Comparison of ENCODE assay signal across 1 cellular context in the genomic region with DNA sequence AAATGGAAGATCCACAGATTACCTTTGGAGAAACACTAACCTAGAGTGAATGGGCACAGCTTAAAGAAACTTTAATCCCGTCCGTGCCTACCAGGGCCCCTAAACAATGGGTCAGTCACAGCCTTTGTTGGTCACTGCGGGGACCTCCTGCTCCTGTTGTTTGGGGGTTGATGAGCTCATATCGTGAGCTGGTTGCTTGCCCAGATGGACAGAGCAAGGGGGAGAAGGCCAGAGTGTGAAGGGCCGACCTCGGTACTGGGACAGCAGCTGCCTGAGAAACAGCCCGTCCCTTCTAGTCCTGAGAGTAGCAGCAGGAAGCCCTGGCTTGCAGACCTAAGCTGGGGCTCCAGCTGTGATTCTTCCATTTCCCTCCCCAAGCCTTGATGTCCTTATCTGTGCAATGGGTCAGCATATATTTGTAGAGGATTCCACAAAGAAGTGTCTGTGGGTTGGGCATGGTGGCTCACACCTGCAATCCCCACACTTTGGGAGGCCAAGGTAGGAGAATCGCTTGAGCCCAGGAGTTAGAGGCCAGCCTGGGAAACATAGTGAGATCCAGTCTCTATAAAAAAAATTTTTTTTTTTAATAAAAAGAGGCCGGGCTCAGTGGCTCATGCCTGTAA.
TF ChIP-seq lines count a peak whose summit lies in the region.

No MANE protein-coding gene starts in this region.

TF ChIP-seq in HepG2, 621 proteins besides CTCF, POLR2A, EP300 and RAD21 (continued from another document):
- peak; percentile 42; the same call in 1 of the 2 replicates for TF ChIP-seq ZNF629 (CRISPR knock-in tag; conservative IDR thresholded peaks at IDR 0.05)
